ENCODE assay signal across 8 cellular contexts in the genomic region with DNA sequence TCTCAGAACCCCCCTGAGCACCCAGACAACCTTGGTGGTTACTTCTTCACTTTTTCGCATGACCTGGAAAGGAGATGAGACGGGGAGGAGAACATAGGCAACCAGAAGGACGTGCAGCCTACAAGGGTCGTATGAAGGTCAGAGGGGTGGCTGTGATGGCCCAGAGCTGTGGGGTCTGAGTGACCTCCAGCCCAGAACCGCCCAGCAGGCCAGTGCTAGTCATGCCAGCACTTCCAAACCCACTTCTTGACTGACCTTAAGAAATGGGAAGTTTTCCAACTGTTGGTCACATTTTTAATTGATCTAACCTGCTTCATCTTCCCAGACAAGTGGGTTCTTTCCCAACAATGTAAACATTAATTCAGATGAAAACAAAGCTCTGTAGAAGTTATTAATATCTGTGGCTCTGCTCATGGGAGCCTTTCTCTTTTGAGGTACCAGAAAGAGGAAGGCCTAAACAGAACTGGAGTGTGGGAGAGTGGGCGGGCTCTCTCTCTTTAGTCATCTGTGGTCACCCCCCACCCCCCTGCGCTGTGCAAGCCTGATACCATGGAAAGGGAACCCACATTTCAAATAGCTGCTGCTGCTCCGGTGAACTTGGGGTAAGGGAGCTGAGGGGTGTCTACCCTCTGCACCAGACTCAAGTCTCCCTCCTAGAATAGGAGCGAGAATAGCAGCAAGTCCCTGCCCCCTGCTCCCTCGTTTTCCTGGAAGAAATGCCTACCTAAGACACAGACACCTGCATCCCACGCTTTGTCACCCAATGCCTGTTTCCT.
DNase-seq lines count a peak whose midpoint lies in the region; ATAC-seq lines count a peak whose summit lies in the region.

No MANE protein-coding gene starts in this region.

- DNase-seq in activated CD4-positive, alpha-beta T cell treated with anti-CD3 and anti-CD28 coated beads for 48 hours = peak; percentile 88
- DNase-seq in cardiac septum (ENCODE audit: low spot score) (peak; percentile 88), left lobe of liver (ENCODE audit: low spot score) (no peak), NCI-H2227 (lab: John Stamatoyannopoulos, UW; ENCODE audit: unreplicated experiment) (no peak), kidney tubule cell (ENCODE audit: low spot score) (no peak)
- DNase-seq in stimulated activated CD8-positive, alpha-beta memory T cell treated with anti-CD3 and anti-CD28 coated beads, Interleukin-15, amount 100 ng/mL, for 4 hours (ENCODE audit: low read depth in 2 of 2) = peak; percentile 64 to 72

- intact Hi-C loops in cardiac septum (cut with DNase I) = no loop called here

- ATAC-seq in HG02642 (IDR thresholded peaks at IDR 0.05; ENCODE audit: poor library complexity, unreplicated experiment) (peak; percentile 42), left lobe of liver (no peak), HG03108 (IDR thresholded peaks at IDR 0.05; ENCODE audit: unreplicated experiment) (no peak)

Comparison
In these comparisons a context has a peak if more than half of its experiments do, and no peak if none do; other contexts are left out.
1. DNase-seq: peak in activated CD4-positive, alpha-beta T cell treated with anti-CD3 and anti-CD28 coated beads for 48 hours (single experiment), cardiac septum (single experiment) and stimulated activated CD8-positive, alpha-beta memory T cell treated with anti-CD3 and anti-CD28 coated beads, Interleukin-15, amount 100 ng/mL, for 4 hours (2 of 2); none in left lobe of liver (single experiment), NCI-H2227 (single experiment) and kidney tubule cell (single experiment).